In the genomic region with DNA sequence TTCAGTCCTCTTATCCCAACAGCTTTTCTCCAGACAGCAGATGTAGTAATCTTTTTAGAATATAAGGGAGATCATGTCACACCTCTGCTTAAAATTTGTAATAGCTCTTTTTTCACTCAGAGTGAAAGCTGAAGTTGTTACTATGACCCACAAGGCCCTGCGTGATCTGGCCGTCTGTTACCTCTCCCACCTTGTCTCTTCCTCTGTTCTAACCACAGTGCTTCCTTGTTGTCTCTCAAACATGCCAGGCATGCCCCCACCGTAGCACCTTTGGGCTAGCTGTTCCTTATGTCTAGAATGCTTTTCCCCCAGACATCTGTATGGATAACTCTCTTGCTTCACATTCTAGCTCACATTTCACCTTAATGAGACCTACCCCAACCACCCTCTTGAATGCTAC, we compare ENCODE assay signal across 10 cellular contexts. TPM values are rescaled to one million over a fixed set of nuclear protein-coding genes. Genes with fewer than 3 reads are reported as not detected.
DNase-seq lines count a peak whose midpoint lies in the region; ATAC-seq, FAIRE-seq and TF ChIP-seq lines count a peak whose summit lies in the region.
"Had no signal": no experiment of that assay in that cellular context is flagged by ENCODE, and none has a peak within 500 bp of the region (broad histone marks: within the 10 kb centered on the region; RNA-seq: fewer than 3 reads in every experiment).

No MANE protein-coding gene starts in this region.

- ATAC-seq in GM18867 (IDR thresholded peaks at IDR 0.05; ENCODE audit: unreplicated experiment) (peak; percentile 78), HG02870 (IDR thresholded peaks at IDR 0.05; ENCODE audit: unreplicated experiment) (peak; percentile 65)
- ATAC-seq: psoas muscle had no signal

- 61 to 66% (median 61%) methylated on average over 3 of the region's 3 CpGs for WGBS in small intestine, 3 donors
- 78% methylated on average over 3 of the region's 3 CpGs for WGBS in suprapubic skin

- no peak for TF ChIP-seq EP300 in suprapubic skin (IDR thresholded peaks at IDR 0.05)

- H3K4me3 ChIP-seq in small intestine (ENCODE audit: low read depth in 1 of 2, low read length in 2 of 2) (no peak overlapping the region), suprapubic skin (no peak overlapping the region)
- H3K4me3 ChIP-seq: psoas muscle had no signal

- peaks cover 0 to 3% of the 10 kb centered on the region in 2 donors for H3K4me1 ChIP-seq in small intestine (ENCODE audit: control insufficient read depth in 2 of 2, insufficient read depth in 1 of 2, low read depth in 1 of 2, low read length in 1 of 2)
- peaks cover 20% of the 10 kb centered on the region for H3K4me1 ChIP-seq in suprapubic skin

- peaks cover 15 to 20% of the 10 kb centered on the region in 2 donors for H3K36me3 ChIP-seq in small intestine (ENCODE audit: control insufficient read depth in 2 of 2, insufficient read depth in 2 of 2, low read length in 2 of 2)
- peaks cover 44% of the 10 kb centered on the region for H3K36me3 ChIP-seq in suprapubic skin

- H3K9me3 ChIP-seq in small intestine (ENCODE audit: control insufficient read depth, low read depth) = no peaks in the 10 kb centered on the region
- H3K9me3 ChIP-seq in suprapubic skin = no peaks in the 10 kb centered on the region
- H3K9me3 ChIP-seq: psoas muscle had no signal

- TF ChIP-seq CTCF in suprapubic skin (IDR thresholded peaks at IDR 0.05) = no peak

- no peak for TF ChIP-seq POLR2A in suprapubic skin (IDR thresholded peaks at IDR 0.05)

- peak overlapping the region in 1 of 2 donors; percentile 72 for H3K27ac ChIP-seq in small intestine (ENCODE audit: low read depth in 1 of 2, low read length in 1 of 2)
- no peak overlapping the region for H3K27ac ChIP-seq in suprapubic skin
- H3K27ac ChIP-seq: psoas muscle had no signal

- peak; percentile 10 to 21 for DNase-seq in activated CD4-positive, alpha-beta T cell treated with anti-CD3 and anti-CD28 coated beads, Interleukin-2, amount 50 U/mL, for 4 hours
- DNase-seq in small intestine (peak; percentile 31), suprapubic skin (ENCODE audit: low spot score in 2 of 2) (no peak), DMS 273 treated with DMSO at 0.1 percent for 48 hours (lab: John Stamatoyannopoulos, UW) (no peak), NCI-H510A (lab: John Stamatoyannopoulos, UW) (no peak), NCI-H1105 treated with DMSO at 0.1 percent for 48 hours (lab: John Stamatoyannopoulos, UW) (no peak)
- DNase-seq: foreskin fibroblast, psoas muscle had no signal

- FAIRE-seq in small intestine (lab: Jason Lieb, UNC) = no peak

- H3K27me3 ChIP-seq in small intestine (ENCODE audit: control insufficient read depth in 2 of 2, insufficient read depth in 2 of 2, low read length in 2 of 2) (no peaks in the 10 kb centered on the region), suprapubic skin (no peaks in the 10 kb centered on the region)

RNA-seq across cellular contexts. Expression of gene NECAP1, which starts 6.5 kb away (rescaled TPM):
- 10 to 100 TPM; 23.6 to 49.0 (median 33.2) TPM for polyA plus RNA-seq in small intestine
- 10 to 100 TPM; 25.4 to 48.6 (median 31.6) TPM for total RNA-seq in suprapubic skin

RNA-seq across cellular contexts. Expression of gene C3AR1, which starts 22.4 kb away (rescaled TPM):
- 1 to 10 TPM; 2.7 to 7.5 (median 2.9) TPM for polyA plus RNA-seq in small intestine
- total RNA-seq in suprapubic skin = 1 to 10 TPM in 3 of 4 donors, under 1 TPM in 1; 0.79 to 2.0 (median 1.3) TPM

RNA-seq across cellular contexts. Expression of gene CLEC4A, which starts 34.8 kb away (rescaled TPM):
- 1 to 10 TPM in 2 of 3 donors, under 1 TPM in 1; 0.79 to 7.6 (median 4.0) TPM for polyA plus RNA-seq in small intestine
- 1 to 10 TPM; 1.1 to 7.2 (median 1.7) TPM for total RNA-seq in suprapubic skin

RNA-seq across cellular contexts. Expression of gene FOXJ2, which starts 56.1 kb away (rescaled TPM):
- polyA plus RNA-seq in small intestine = 1 to 10 TPM; 3.8 to 6.8 (median 4.0) TPM
- total RNA-seq in suprapubic skin = 10 to 100 TPM; 18.3 to 28.1 (median 25.0) TPM

Comparison
In these comparisons a context has a peak if more than half of its experiments do, and no peak if none do; other contexts are left out.
1. DNase-seq: peak in activated CD4-positive, alpha-beta T cell treated with anti-CD3 and anti-CD28 coated beads, Interleukin-2, amount 50 U/mL, for 4 hours (2 of 2) and small intestine (single experiment); none in suprapubic skin (0 of 2), DMS 273 treated with DMSO at 0.1 percent for 48 hours (single experiment), NCI-H510A (single experiment) and NCI-H1105 treated with DMSO at 0.1 percent for 48 hours (single experiment).